Comparison of ENCODE assay signal across 10 cellular contexts in genomic region chr2:201150454-201151020, GRCh38. TPM values are rescaled to one million over a fixed set of nuclear protein-coding genes. Genes with fewer than 3 reads are reported as not detected.
DNase-seq lines count a peak whose midpoint lies in the region; ATAC-seq, FAIRE-seq and TF ChIP-seq lines count a peak whose summit lies in the region.
"Had no signal": no experiment of that assay in that cellular context is flagged by ENCODE, and none has a peak within 500 bp of the region (broad histone marks: within the 10 kb centered on the region; RNA-seq: fewer than 3 reads in every experiment).

No MANE protein-coding gene starts in this region.

- H3K36me3 ChIP-seq in keratinocyte (ENCODE audit: control insufficient read depth in 2 of 2, extremely low read depth in 1 of 2, insufficient read depth in 2 of 2, low read length in 2 of 2) (peaks cover 13 to 16% of the 10 kb centered on the region in 2 experiments), stomach (peaks cover 45 to 92% (median 87%) of the 10 kb centered on the region in 4 donors)

- FAIRE-seq in keratinocyte (lab: Jason Lieb, UNC) (no peak), GM12892 (lab: Jason Lieb, UNC) (no peak)

- intact Hi-C loops in stomach (cut with DNase I; ENCODE audit: low total_unique reads) = no loop called here

- H3K4me2 ChIP-seq in keratinocyte (ENCODE audit: control insufficient read depth, extremely low read depth, insufficient read depth, low read depth, low read length) = peak overlapping the region; percentile 85

- no peak overlapping the region for H3K4me3 Mint-ChIP-seq in T-helper 1 cell treated with Interleukin-12 subunit alpha and Interleukin-12 subunit beta and Interleukin-4 antibody, amounts not matched to agents 30 μg/mL and 1 μg/mL, for 36 hours
- no peak overlapping the region for H3K4me3 Mint-ChIP-seq in activated CD8-positive, alpha-beta T cell treated with anti-CD3 and anti-CD28 coated beads, Interleukin-2, amount 10 ng/mL, durations not matched to agents 7 days and 5 days
- H3K4me3 Mint-ChIP-seq: brain had no signal

- H3K79me2 ChIP-seq in keratinocyte (ENCODE audit: control insufficient read depth, insufficient read depth, low read length) = peaks cover 17% of the 10 kb centered on the region

- H3K4me1 Mint-ChIP-seq in T-helper 1 cell treated with Interleukin-12 subunit alpha and Interleukin-12 subunit beta and Interleukin-4 antibody, amounts not matched to agents 30 μg/mL and 1 μg/mL, for 36 hours (ENCODE audit: low read depth) = peaks cover 36% of the 10 kb centered on the region
- peaks cover 20% of the 10 kb centered on the region for H3K4me1 Mint-ChIP-seq in activated CD8-positive, alpha-beta T cell treated with anti-CD3 and anti-CD28 coated beads, Interleukin-2, amount 10 ng/mL, durations not matched to agents 7 days and 5 days (ENCODE audit: low read depth)

- peaks cover 59% of the 10 kb centered on the region for H3K36me3 Mint-ChIP-seq in T-helper 1 cell treated with Interleukin-12 subunit alpha and Interleukin-12 subunit beta and Interleukin-4 antibody, amounts not matched to agents 30 μg/mL and 1 μg/mL, for 36 hours (ENCODE audit: low read depth)
- H3K36me3 Mint-ChIP-seq in activated CD8-positive, alpha-beta T cell treated with anti-CD3 and anti-CD28 coated beads, Interleukin-2, amount 10 ng/mL, durations not matched to agents 7 days and 5 days (ENCODE audit: low read depth) = peaks cover 62% of the 10 kb centered on the region

- no peak for DNase-seq in T-helper 1 cell
- DNase-seq in activated CD8-positive, alpha-beta T cell treated with anti-CD3 and anti-CD28 coated beads, Interleukin-2, amount 10 ng/mL, durations not matched to agents 7 days and 5 days = no peak
- DNase-seq in keratinocyte (ENCODE audit: low read depth, low spot score) = no peak
- DNase-seq in stomach = no peak
- no peak for DNase-seq in GM12892 (ENCODE audit: insufficient read length)
- DNase-seq in NOMO-1 treated with dmso at 0.1 percent for 144 hours (lab: John Stamatoyannopoulos, UW; ENCODE audit: unreplicated experiment) = no peak
- DNase-seq in NCI-H2107 (lab: John Stamatoyannopoulos, UW) = no peak
- DNase-seq: NCI-H1092 had no signal

- no peak overlapping the region for H2AFZ ChIP-seq in keratinocyte (ENCODE audit: control insufficient read depth, low read length)

- ATAC-seq in activated CD8-positive, alpha-beta T cell treated with anti-CD3 and anti-CD28 coated beads, Interleukin-2, amount 10 ng/mL, durations not matched to agents 7 days and 5 days = no peak

- no peaks in the 10 kb centered on the region for H3K27me3 ChIP-seq in keratinocyte (ENCODE audit: control insufficient read depth, extremely low read depth, insufficient read depth, low read length)
- H3K27me3 ChIP-seq in stomach = no peaks in the 10 kb centered on the region

- POLR2A ChIA-PET in activated CD8-positive, alpha-beta T cell treated with anti-CD3 and anti-CD28 coated beads, Interleukin-2, amount 10 ng/mL, durations not matched to agents 7 days and 5 days (lab: Charles Lee) = interaction anchor here (1.2 kb wide), 1 partner anchor 33 kb away, joined by 5 read pairs; no protein-coding TSS in a partner anchor

- H3K27ac Mint-ChIP-seq in T-helper 1 cell treated with Interleukin-12 subunit alpha and Interleukin-12 subunit beta and Interleukin-4 antibody, amounts not matched to agents 30 μg/mL and 1 μg/mL, for 36 hours = peak overlapping the region; percentile 19
- peak overlapping the region; percentile 40 for H3K27ac Mint-ChIP-seq in activated CD8-positive, alpha-beta T cell treated with anti-CD3 and anti-CD28 coated beads, Interleukin-2, amount 10 ng/mL, durations not matched to agents 7 days and 5 days

- no peaks in the 10 kb centered on the region for H4K20me1 ChIP-seq in keratinocyte (ENCODE audit: control insufficient read depth, extremely low read depth, insufficient read depth, low read length)

- no peaks in the 10 kb centered on the region for H3K9me3 Mint-ChIP-seq in T-helper 1 cell treated with Interleukin-12 subunit alpha and Interleukin-12 subunit beta and Interleukin-4 antibody, amounts not matched to agents 30 μg/mL and 1 μg/mL, for 36 hours
- no peaks in the 10 kb centered on the region for H3K9me3 Mint-ChIP-seq in activated CD8-positive, alpha-beta T cell treated with anti-CD3 and anti-CD28 coated beads, Interleukin-2, amount 10 ng/mL, durations not matched to agents 7 days and 5 days (ENCODE audit: insufficient read depth)
- H3K9me3 Mint-ChIP-seq: brain had no signal

- dilution Hi-C loops in keratinocyte (cut with MboI; ENCODE audit: extremely low pct_ligation_motif_present, low sequenced_read_pairs) = no loop called here

- WGBS in stomach, 5 donors = 92 to 99% (median 95%) methylated on average over 3 of the region's 3 CpGs

- H3K4me3 ChIP-seq in keratinocyte (ENCODE audit: control insufficient read depth in 2 of 3, extremely low read depth in 1 of 3, insufficient read depth in 2 of 3, low read depth in 1 of 3, low read length in 3 of 3) (peak overlapping the region; percentile 17 to 58 (median 46)), stomach (no peak overlapping the region)

- peak overlapping the region; percentile 96 for H3K27ac ChIP-seq in keratinocyte (ENCODE audit: control insufficient read depth, insufficient read depth, low read length)
- peak overlapping the region in 4 of 5 donors; percentile 69 to 79 (median 75) for H3K27ac ChIP-seq in stomach

- H3K9me1 ChIP-seq in keratinocyte (ENCODE audit: control insufficient read depth, extremely low read depth, insufficient read depth, low read length) = no peaks in the 10 kb centered on the region

- TF ChIP-seq POLR2A in stomach (IDR thresholded peaks at IDR 0.05) = no peak
- no peak for TF ChIP-seq POLR2A in GM12892 (IDR thresholded peaks at IDR 0.05; ENCODE audit: low read depth, low read length)

- H3K9me3 ChIP-seq in keratinocyte (ENCODE audit: control insufficient read depth, low read depth, low read length) = no peaks in the 10 kb centered on the region
- no peaks in the 10 kb centered on the region for H3K9me3 ChIP-seq in stomach

- CTCF ChIA-PET in activated CD8-positive, alpha-beta T cell treated with anti-CD3 and anti-CD28 coated beads, Interleukin-2, amount 10 ng/mL, durations not matched to agents 7 days and 5 days (lab: Charles Lee) = interaction anchor here (1.0 to 1.7 kb wide), 4 partner anchors 24 to 81 kb away, joined by 3 to 7 read pairs (median 5); no protein-coding TSS in a partner anchor

- TF ChIP-seq CTCF in keratinocyte (optimal IDR thresholded peaks at IDR 0.05 in 1 of 3, IDR thresholded peaks at IDR 0.05 in 1 of 3, conservative IDR thresholded peaks at IDR 0.05 in 1 of 3; ENCODE audit: extremely low read depth in 1 of 3, insufficient read depth in 2 of 3, low read length in 3 of 3) (no peak), stomach (IDR thresholded peaks at IDR 0.05) (no peak)

- no peak for TF ChIP-seq EP300 in stomach (IDR thresholded peaks at IDR 0.05)

- H3K27me3 Mint-ChIP-seq in T-helper 1 cell treated with Interleukin-12 subunit alpha and Interleukin-12 subunit beta and Interleukin-4 antibody, amounts not matched to agents 30 μg/mL and 1 μg/mL, for 36 hours (ENCODE audit: low read depth) = no peaks in the 10 kb centered on the region
- no peaks in the 10 kb centered on the region for H3K27me3 Mint-ChIP-seq in activated CD8-positive, alpha-beta T cell treated with anti-CD3 and anti-CD28 coated beads, Interleukin-2, amount 10 ng/mL, durations not matched to agents 7 days and 5 days (ENCODE audit: low read depth)

- peak overlapping the region; percentile 75 for H3K9ac ChIP-seq in keratinocyte (ENCODE audit: control insufficient read depth, extremely low read depth, insufficient read depth, low read length)

- H3K4me1 ChIP-seq in keratinocyte (ENCODE audit: control insufficient read depth, extremely low read depth, insufficient read depth, low read length) (peaks cover 47% of the 10 kb centered on the region), stomach (peaks cover 0 to 70% (median 28%) of the 10 kb centered on the region in 4 donors)

RNA-seq across cellular contexts. Expression of gene CASP10, which starts 32.4 kb away (rescaled TPM):
- 10 to 100 TPM; 40.7 to 42.8 TPM for total RNA-seq in activated CD8-positive, alpha-beta T cell treated with anti-CD3 and anti-CD28 coated beads, Interleukin-2, amount 10 ng/mL, durations not matched to agents 7 days and 5 days
- polyA plus RNA-seq in keratinocyte (5.0 to 7.1 TPM (median 6.6 TPM) in 3 replicates), stomach (1 to 10 TPM; 4.7 to 8.1 (median 4.9) TPM)
- polyA plus RNA-seq in keratinocyte (2011; ENCODE audit: low read depth) = 2.4 TPM
- polyA plus RNA-seq in keratinocyte (2011; cell fraction: cytosol; rRNA removed) = 3.2 and 5.9 TPM in 2 replicates
- polyA plus RNA-seq in keratinocyte (2011; cell fraction: nucleus; rRNA removed) = 9.4 and 10.9 TPM in 2 replicates
- polyA plus RNA-seq in keratinocyte (2012; ENCODE audit: low replicate concordance) = 2.5 and 3.0 TPM in 2 replicates
- polyA minus RNA-seq in keratinocyte = 3.6 to 13.8 TPM (median 13.0 TPM) in 3 replicates
- 5.6 TPM for polyA minus RNA-seq in keratinocyte (2011; cell fraction: cytosol; rRNA and poly(A)+ RNA removed)
- polyA minus RNA-seq in keratinocyte (2011; cell fraction: nucleus; rRNA and poly(A)+ RNA removed) = 6.8 and 12.0 TPM in 2 replicates
- 10 to 100 TPM in 4 of 5 donors, 1 to 10 TPM in 1; 2.6 to 34.9 (median 16.5) TPM for total RNA-seq in stomach
- polyA plus RNA-seq in GM12892 (2012; ENCODE audit: missing spikeins) = 7.7 TPM

RNA-seq across cellular contexts. Expression of gene CFLAR, which starts 34.6 kb away (rescaled TPM):
- 10 to 100 TPM; 90.4 to 95.0 TPM for total RNA-seq in activated CD8-positive, alpha-beta T cell treated with anti-CD3 and anti-CD28 coated beads, Interleukin-2, amount 10 ng/mL, durations not matched to agents 7 days and 5 days
- polyA plus RNA-seq in keratinocyte = 34.2 to 49.0 TPM (median 37.3 TPM) in 3 replicates
- 99.9 TPM for polyA plus RNA-seq in keratinocyte (2011; ENCODE audit: low read depth)
- polyA plus RNA-seq in keratinocyte (2011; cell fraction: cytosol; rRNA removed) = 30.0 and 42.3 TPM in 2 replicates
- 135 and 160 TPM in 2 replicates for polyA plus RNA-seq in keratinocyte (2011; cell fraction: nucleus; rRNA removed)
- 34.7 and 74.4 TPM in 2 replicates for polyA plus RNA-seq in keratinocyte (2012; ENCODE audit: low replicate concordance)
- polyA minus RNA-seq in keratinocyte = 39.4 to 118 TPM (median 114 TPM) in 3 replicates
- polyA minus RNA-seq in keratinocyte (2011; cell fraction: cytosol; rRNA and poly(A)+ RNA removed) = 22.4 TPM
- polyA minus RNA-seq in keratinocyte (2011; cell fraction: nucleus; rRNA and poly(A)+ RNA removed) = 95.2 and 170 TPM in 2 replicates
- 100 to 1,000 TPM; 149 to 424 (median 247) TPM for total RNA-seq in stomach
- 10 to 100 TPM; 23.3 to 43.4 (median 24.1) TPM for polyA plus RNA-seq in stomach
- polyA plus RNA-seq in GM12892 (2012; ENCODE audit: missing spikeins) = 246 TPM

Comparison
In these comparisons a context has a peak if more than half of its experiments do, and no peak if none do; other contexts are left out.
1. H3K4me3 ChIP-seq: peak in keratinocyte (3 of 3); none in stomach (0 of 4).